ENCODE assay signal across 21 cellular contexts in the genomic region with DNA sequence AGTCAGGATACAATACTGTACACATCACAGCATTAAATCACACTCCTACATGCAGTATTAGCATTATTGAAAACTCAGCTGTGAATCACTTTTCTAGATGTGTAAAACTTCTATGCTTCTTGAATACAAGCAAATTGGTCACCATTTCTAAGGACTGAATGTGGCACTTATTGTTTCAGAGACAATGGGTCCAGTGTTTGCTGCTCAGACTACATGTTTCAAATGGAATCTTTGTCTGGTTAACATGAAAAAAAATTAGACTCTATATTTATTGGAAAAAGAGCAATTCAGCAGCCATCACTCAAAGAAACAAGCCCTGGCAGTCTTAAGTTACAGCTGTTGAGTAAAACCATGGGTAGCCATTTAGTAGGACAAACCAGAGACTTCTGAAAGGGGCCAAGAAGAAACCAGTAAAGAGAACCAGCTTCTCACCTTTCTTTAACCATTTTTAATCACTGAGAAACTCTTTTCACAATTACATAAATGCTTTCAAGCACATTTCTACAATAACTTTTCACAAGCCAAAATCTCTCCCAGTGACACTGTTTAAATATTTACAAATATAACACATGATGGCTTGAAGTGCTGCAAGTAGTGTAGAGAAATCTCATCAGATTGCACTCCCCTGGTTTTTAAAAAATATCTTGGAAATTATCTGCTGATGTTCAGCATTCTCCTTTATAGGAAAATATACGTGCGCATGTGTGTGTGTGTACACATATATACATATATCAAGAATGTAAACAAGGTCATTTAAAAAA. TPM values are rescaled to one million over a fixed set of nuclear protein-coding genes. Genes with fewer than 3 reads are reported as not detected.
DNase-seq lines count a peak whose midpoint lies in the region; ATAC-seq and TF ChIP-seq lines count a peak whose summit lies in the region.
"Had no signal": no experiment of that assay in that cellular context is flagged by ENCODE, and none has a peak within 500 bp of the region (broad histone marks: within the 10 kb centered on the region; RNA-seq: fewer than 3 reads in every experiment).

No MANE protein-coding gene starts in this region.

- ATAC-seq in GM18511 (IDR thresholded peaks at IDR 0.05; ENCODE audit: unreplicated experiment) (no peak), HG03469 (IDR thresholded peaks at IDR 0.05; ENCODE audit: unreplicated experiment) (no peak)
- no peak for ATAC-seq in stimulated activated memory B cell treated with anti-CD40 and anti-IgM and Interleukin-4, amounts not matched to agents 10 μg/mL and 1 μg/mL and 100 μg/mL, for 72 hours

- no peak overlapping the region for H3K4me3 Mint-ChIP-seq in stimulated activated memory B cell treated with anti-CD40 and anti-IgM and Interleukin-4, amounts not matched to agents 10 μg/mL and 1 μg/mL and 100 μg/mL, for 72 hours
- H3K4me3 Mint-ChIP-seq: CD4-positive, alpha-beta memory T cell had no signal

- no peak overlapping the region for H3K27ac Mint-ChIP-seq in stimulated activated memory B cell treated with anti-CD40 and anti-IgM and Interleukin-4, amounts not matched to agents 10 μg/mL and 1 μg/mL and 100 μg/mL, for 72 hours
- H3K27ac Mint-ChIP-seq: CD4-positive, alpha-beta memory T cell had no signal

- H3K27me3 ChIP-seq in dorsolateral prefrontal cortex, result no peaks in the 10 kb centered on the region

- TF ChIP-seq CTCF in dorsolateral prefrontal cortex (IDR thresholded peaks at IDR 0.05 in 54 of 56, conservative IDR thresholded peaks at IDR 0.05 in 2 of 56; ENCODE audit: low read depth in 1 of 56, partially characterized antibody in 56 of 56), result peak in 3 of 56 donors; percentile 4 to 24 (median 12)

- peaks cover 4% of the 10 kb centered on the region for H3K9me3 Mint-ChIP-seq in stimulated activated memory B cell treated with anti-CD40 and anti-IgM and Interleukin-4, amounts not matched to agents 10 μg/mL and 1 μg/mL and 100 μg/mL, for 72 hours

- H3K4me3 ChIP-seq in dorsolateral prefrontal cortex, result peak overlapping the region in 2 of 59 donors; percentile 2 to 3

- H3K27me3 Mint-ChIP-seq in stimulated activated memory B cell treated with anti-CD40 and anti-IgM and Interleukin-4, amounts not matched to agents 10 μg/mL and 1 μg/mL and 100 μg/mL, for 72 hours, result no peaks in the 10 kb centered on the region

- peak overlapping the region; percentile 40 to 97 (median 87) for H3K27ac ChIP-seq in dorsolateral prefrontal cortex
- H3K27ac ChIP-seq: 22Rv1 had no signal

- H3K36me3 Mint-ChIP-seq in stimulated activated memory B cell treated with anti-CD40 and anti-IgM and Interleukin-4, amounts not matched to agents 10 μg/mL and 1 μg/mL and 100 μg/mL, for 72 hours, result no peaks in the 10 kb centered on the region
- H3K36me3 Mint-ChIP-seq: CD4-positive, alpha-beta memory T cell had no signal

- DNase-seq in Ammon's horn (ENCODE audit: low spot score) (peak; percentile 88), dorsolateral prefrontal cortex (peak in 1 of 10 donors; percentile 26), midbrain (lab: John Stamatoyannopoulos, UW) (peak; percentile 79), retina (peak; percentile 8), NCI-H2227 treated with DMSO at 0.1 percent for 48 hours (lab: John Stamatoyannopoulos, UW) (no peak)
- DNase-seq: CD4-positive, alpha-beta memory T cell; DMS79; KBM-7; NCI-H1436; NCI-H2029; NCI-H2171; NCI-H446 treated with DMSO at 0.1 percent for 48 hours; NCI-H748 treated with DMSO at 0.1 percent for 48 hours; OCI-M1; RPMI8226 had no signal

- no peaks in the 10 kb centered on the region for H3K4me1 Mint-ChIP-seq in stimulated activated memory B cell treated with anti-CD40 and anti-IgM and Interleukin-4, amounts not matched to agents 10 μg/mL and 1 μg/mL and 100 μg/mL, for 72 hours

- intact Hi-C loops in dorsolateral prefrontal cortex (cut with DNase I), result loop anchor here (1.0 to 5.0 kb wide), 5 partner anchors 256 to 658 kb away; no protein-coding TSS in a partner anchor

RNA-seq across cellular contexts. Expression of a gene that starts 35.2 kb away (rescaled TPM):
- total RNA-seq in dorsolateral prefrontal cortex, result 1 to 10 TPM in 1 of 120 experiments, under 1 TPM in 15, not detected in 104; 0.39 to 1.2 (median 0.50) TPM
- total RNA-seq: CD4-positive, alpha-beta memory T cell; G401; H1 had no signal
